Comparison of ENCODE assay signal across 8 cellular contexts in the genomic region with DNA sequence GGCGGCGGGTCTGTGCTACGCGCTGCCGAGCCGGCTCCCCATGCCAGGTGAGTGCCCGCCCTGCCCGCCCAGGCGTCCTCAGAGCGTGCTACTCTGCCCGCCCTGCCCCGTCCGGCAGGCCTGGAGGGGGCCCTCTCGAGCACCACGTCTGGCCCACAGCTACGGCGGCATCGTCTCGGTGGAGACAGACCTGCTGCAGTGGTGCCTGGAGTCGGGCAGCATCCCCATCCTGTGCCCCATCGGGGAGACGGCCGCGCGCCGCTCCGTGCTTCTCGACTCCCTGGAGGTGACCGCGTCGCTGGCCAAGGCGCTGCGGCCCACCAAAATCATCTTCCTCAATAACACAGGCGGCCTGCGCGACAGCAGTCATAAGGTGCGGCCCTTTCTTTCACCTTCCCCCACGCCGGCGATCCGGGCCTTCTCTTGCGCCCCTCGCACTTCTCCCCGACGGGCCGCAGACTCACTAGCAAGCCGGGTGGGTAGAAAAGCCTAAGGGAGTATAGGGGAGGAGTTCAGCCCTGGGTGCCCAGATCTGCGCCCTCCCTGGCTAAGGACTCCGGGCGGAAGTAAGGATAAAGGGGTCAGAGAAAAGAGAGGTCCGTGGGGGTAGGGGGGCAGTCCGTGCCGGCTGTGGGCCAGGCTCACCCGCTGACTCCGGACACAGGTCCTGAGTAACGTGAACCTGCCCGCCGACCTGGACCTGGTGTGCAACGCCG. TPM values are rescaled to one million over a fixed set of nuclear protein-coding genes. Genes with fewer than 3 reads are reported as not detected.
A peak's percentile ranks its signal among the peaks of the same experiment; 100 is the strongest.
DNase-seq lines count a peak whose midpoint lies in the region; ATAC-seq, FAIRE-seq and TF ChIP-seq lines count a peak whose summit lies in the region.

No MANE protein-coding gene starts in this region.

- H3K4me3 ChIP-seq in retinal pigment epithelial cell (ENCODE audit: low read length) = peak overlapping the region; percentile 70

- peaks cover 67% of the 10 kb centered on the region for H3K27me3 Mint-ChIP-seq in activated naive CD4-positive, alpha-beta T cell treated with anti-CD3 and anti-CD28 coated beads, Interleukin-2, amount 10 ng/mL, durations not matched to agents 7 days and 5 days

- H3K4me1 Mint-ChIP-seq in activated naive CD4-positive, alpha-beta T cell treated with anti-CD3 and anti-CD28 coated beads, Interleukin-2, amount 10 ng/mL, durations not matched to agents 7 days and 5 days = peaks cover 36% of the 10 kb centered on the region

- no peaks in the 10 kb centered on the region for H3K9me3 Mint-ChIP-seq in activated naive CD4-positive, alpha-beta T cell treated with anti-CD3 and anti-CD28 coated beads, Interleukin-2, amount 10 ng/mL, durations not matched to agents 7 days and 5 days

- ATAC-seq in left ventricle myocardium superior = peak; percentile 37
- ATAC-seq in HG03108 (IDR thresholded peaks at IDR 0.05; ENCODE audit: unreplicated experiment) = no peak
- no peak for ATAC-seq in GM18505 (IDR thresholded peaks at IDR 0.05; ENCODE audit: unreplicated experiment)

- no peak for TF ChIP-seq POLR2A in GM12892 (IDR thresholded peaks at IDR 0.05; ENCODE audit: low read depth, low read length)
- TF ChIP-seq POLR2A in GM18505 (IDR thresholded peaks at IDR 0.05; ENCODE audit: borderline replicate concordance, extremely low read depth, insufficient read depth, insufficient read length) = no peak

- intact Hi-C loops in left ventricle myocardium superior (cut with micrococcal nuclease) = no loop called here

- FAIRE-seq in GM12892 (lab: Jason Lieb, UNC) = no peak

- H3K4me3 Mint-ChIP-seq in activated naive CD4-positive, alpha-beta T cell treated with anti-CD3 and anti-CD28 coated beads, Interleukin-2, amount 10 ng/mL, durations not matched to agents 7 days and 5 days = peak overlapping the region; percentile 79

- CTCF ChIA-PET in activated naive CD4-positive, alpha-beta T cell treated with anti-CD3 and anti-CD28 coated beads, Interleukin-2, amount 10 ng/mL, durations not matched to agents 7 days and 5 days (lab: Charles Lee) = interaction anchor here (0.9 kb wide), 1 partner anchor 35 kb away, joined by 5 read pairs; no protein-coding TSS in a partner anchor

- DNase-seq in GM12892 (ENCODE audit: insufficient read length) (peak; percentile 40), NCI-H510A treated with DMSO at 0.1 percent for 48 hours (lab: John Stamatoyannopoulos, UW) (peak; percentile 31), left ventricle myocardium superior (peak; percentile 56), retinal pigment epithelial cell (ENCODE audit: low read depth) (no peak), kidney glomerular epithelial cell (lab: John Stamatoyannopoulos, UW) (no peak)
- DNase-seq in activated naive CD4-positive, alpha-beta T cell treated with anti-CD3 and anti-CD28 coated beads, Interleukin-2, amount 10 ng/mL, durations not matched to agents 7 days and 5 days = peak; percentile 51

- peaks cover 14% of the 10 kb centered on the region for H3K36me3 Mint-ChIP-seq in activated naive CD4-positive, alpha-beta T cell treated with anti-CD3 and anti-CD28 coated beads, Interleukin-2, amount 10 ng/mL, durations not matched to agents 7 days and 5 days

- H3K27ac Mint-ChIP-seq in activated naive CD4-positive, alpha-beta T cell treated with anti-CD3 and anti-CD28 coated beads, Interleukin-2, amount 10 ng/mL, durations not matched to agents 7 days and 5 days = peak overlapping the region; percentile 49

- TF ChIP-seq CTCF in retinal pigment epithelial cell (conservative IDR thresholded peaks at IDR 0.05; ENCODE audit: low read depth, low read length) = peak; percentile 48

RNA-seq across cellular contexts. Expression of a gene that starts 1.6 kb away (rescaled TPM):
- polyA plus RNA-seq in GM12892 (2012; ENCODE audit: missing spikeins) = 0.47 TPM
- 0.57 TPM for total RNA-seq in left ventricle myocardium superior

RNA-seq across cellular contexts. Expression of a gene that starts 8.7 kb away (rescaled TPM):
- 27.7 TPM for polyA plus RNA-seq in GM12892 (2012; ENCODE audit: missing spikeins)
- total RNA-seq in left ventricle myocardium superior = 20.7 TPM

RNA-seq across cellular contexts. Expression of a gene that starts 52.3 kb away (rescaled TPM):
- polyA plus RNA-seq in GM12892 (2012; ENCODE audit: missing spikeins) = not detected
- total RNA-seq in left ventricle myocardium superior = not detected

Comparison
In these comparisons a context has a peak if more than half of its experiments do, and no peak if none do; other contexts are left out.
1. DNase-seq: peak in GM12892 (single experiment), NCI-H510A treated with DMSO at 0.1 percent for 48 hours (single experiment), activated naive CD4-positive, alpha-beta T cell treated with anti-CD3 and anti-CD28 coated beads, Interleukin-2, amount 10 ng/mL, durations not matched to agents 7 days and 5 days (single experiment) and left ventricle myocardium superior (single experiment); none in retinal pigment epithelial cell (single experiment) and kidney glomerular epithelial cell (single experiment).